Comparison of ENCODE assay signal across 19 cellular contexts in the genomic region with DNA sequence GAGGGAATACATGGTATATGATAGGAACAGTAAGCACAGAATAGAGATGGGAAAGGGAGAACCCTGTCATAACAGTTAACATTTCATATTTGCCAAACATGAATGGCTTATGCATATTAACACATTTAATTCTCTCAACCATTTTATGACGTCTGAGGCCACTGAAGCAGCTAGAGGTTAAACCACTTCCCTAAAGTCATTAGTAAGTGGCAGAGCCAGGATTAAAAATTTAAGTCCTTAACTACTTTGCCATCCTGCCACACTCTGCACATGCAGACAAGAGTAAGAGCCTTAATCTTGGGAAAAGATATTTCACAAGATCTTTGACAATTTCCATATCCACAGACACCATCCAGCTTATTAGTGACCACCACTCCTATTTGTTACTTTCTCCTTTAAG. TPM values are rescaled to one million over a fixed set of nuclear protein-coding genes. Genes with fewer than 3 reads are reported as not detected.
DNase-seq lines count a peak whose midpoint lies in the region; ATAC-seq, FAIRE-seq and TF ChIP-seq lines count a peak whose summit lies in the region.
"Had no signal": no experiment of that assay in that cellular context is flagged by ENCODE, and none has a peak within 500 bp of the region (broad histone marks: within the 10 kb centered on the region; RNA-seq: fewer than 3 reads in every experiment).

No MANE protein-coding gene starts in this region.

- POLR2A ChIA-PET in WTC11 (lab: Charles Lee), result no interaction called here
- POLR2A ChIA-PET in naive thymus-derived CD8-positive, alpha-beta T cell (lab: Charles Lee), result interaction anchor here (2.6 kb wide), 1 partner anchor 24 kb away, joined by 11 read pairs; a partner anchor contains a TSS

- H3K4me3 ChIP-seq in heart right ventricle, result no peak overlapping the region
- H3K4me3 ChIP-seq: right atrium auricular region, SJSA1 had no signal

- FAIRE-seq in GM19239 (lab: Jason Lieb, UNC), result no peak
- FAIRE-seq: A204.1, keratinocyte, urothelium cell line had no signal

- H3K27ac Mint-ChIP-seq in IgD-negative memory B cell, result peak overlapping the region in 2 of 3 donors; percentile 97 to 99
- H3K27ac Mint-ChIP-seq in WTC11, result no peak overlapping the region
- peak overlapping the region in 6 of 10 donors; percentile 66 to 91 (median 78) for H3K27ac Mint-ChIP-seq in naive thymus-derived CD8-positive, alpha-beta T cell

- H3K27me3 Mint-ChIP-seq in IgD-negative memory B cell (no peaks in the 10 kb centered on the region), WTC11 (ENCODE audit: low read depth) (no peaks in the 10 kb centered on the region; the same call in 1 of the 2 replicates)
- H3K27me3 Mint-ChIP-seq in naive thymus-derived CD8-positive, alpha-beta T cell, result no peaks in the 10 kb centered on the region

- H3K4me1 ChIP-seq in heart right ventricle, result peaks cover 0 to 28% (median 22%) of the 10 kb centered on the region in 9 donors

- H3K4me1 Mint-ChIP-seq in IgD-negative memory B cell (peaks cover 32 to 38% (median 37%) of the 10 kb centered on the region in 3 donors), WTC11 (peaks cover 21% of the 10 kb centered on the region)
- peaks cover 14 to 40% (median 24%) of the 10 kb centered on the region in 4 donors for H3K4me1 Mint-ChIP-seq in naive thymus-derived CD8-positive, alpha-beta T cell

- H3K4me3 Mint-ChIP-seq in IgD-negative memory B cell, result peak overlapping the region in 1 of 4 donors; percentile 82
- 0 out of 2 replicates have a peak overlapping the region, but pooled peaks have one; percentile 16 for H3K4me3 Mint-ChIP-seq in WTC11
- H3K4me3 Mint-ChIP-seq in naive thymus-derived CD8-positive, alpha-beta T cell, result peak overlapping the region in 7 of 10 donors; percentile 10 to 73 (median 59)

- ATAC-seq in WTC11 (no peak), heart right ventricle (no peak)
- ATAC-seq in naive thymus-derived CD8-positive, alpha-beta T cell, result no peak

- WGBS in heart right ventricle, 2 donors, result 71 to 77% methylated on average over 1 of the region's 1 CpG

- H3K36me3 Mint-ChIP-seq in IgD-negative memory B cell (peaks cover 7% of the 10 kb centered on the region), WTC11 (peaks cover 16% of the 10 kb centered on the region)
- peaks cover 5 to 44% (median 10%) of the 10 kb centered on the region in 3 donors for H3K36me3 Mint-ChIP-seq in naive thymus-derived CD8-positive, alpha-beta T cell

- DNase-seq in NOMO-1 treated with DMSO at 0.1 percent for 48 hours (lab: John Stamatoyannopoulos, UW; ENCODE audit: unreplicated experiment), result peak; percentile 50
- DNase-seq in NOMO-1 treated with dmso at 0.1 percent for 144 hours (lab: John Stamatoyannopoulos, UW; ENCODE audit: unreplicated experiment), result no peak
- DNase-seq in WTC11 (ENCODE audit: low spot score), result no peak
- DNase-seq in naive thymus-derived CD8-positive, alpha-beta T cell, result no peak
- DNase-seq in GM19239 (ENCODE audit: insufficient read length, low spot score), result no peak
- no peak for DNase-seq in heart right ventricle
- DNase-seq in GM19240 (ENCODE audit: insufficient read length, low spot score), result no peak
- DNase-seq: amygdala; EL; hippocampal formation; NCI-H2029; stimulated activated CD4-positive, alpha-beta T cell treated with anti-CD3 and anti-CD28 coated beads, Interleukin-15, amount 100 ng/mL, for 24 hours; T1000 had no signal

- H3K36me3 ChIP-seq in heart right ventricle, result peaks cover 0 to 54% (median 13%) of the 10 kb centered on the region in 9 donors
- H3K36me3 ChIP-seq: right atrium auricular region had no signal

- H3K9me3 ChIP-seq in heart right ventricle, result no peaks in the 10 kb centered on the region
- H3K9me3 ChIP-seq: right atrium auricular region, SJSA1 had no signal

- CTCF ChIA-PET in WTC11 (lab: Charles Lee), result no interaction called here

- no peaks in the 10 kb centered on the region for H3K27me3 ChIP-seq in heart right ventricle
- H3K27me3 ChIP-seq: right atrium auricular region, SJSA1 had no signal

- TF ChIP-seq CTCF in WTC11 (IDR thresholded peaks at IDR 0.05) (no peak), heart right ventricle (IDR thresholded peaks at IDR 0.05) (no peak)

- intact Hi-C loops in heart right ventricle (cut with DNase I), result no loop called here

- H3K9me3 Mint-ChIP-seq in IgD-negative memory B cell (no peaks in the 10 kb centered on the region), WTC11 (no peaks in the 10 kb centered on the region)
- no peaks in the 10 kb centered on the region for H3K9me3 Mint-ChIP-seq in naive thymus-derived CD8-positive, alpha-beta T cell

- H3K27ac ChIP-seq in heart right ventricle, result no peak overlapping the region
- H3K27ac ChIP-seq: right atrium auricular region, SJSA1 had no signal

TF ChIP-seq in WTC11, 78 proteins besides CTCF, POLR2A, EP300 and RAD21 (continues in another document):
- no peak for TF ChIP-seq KAT7 (CRISPR knock-in tag; IDR thresholded peaks at IDR 0.05; ENCODE audit: borderline replicate concordance)
- no peak for TF ChIP-seq TEAD1 (CRISPR knock-in tag; IDR thresholded peaks at IDR 0.05)
- TF ChIP-seq, protein P1, sequence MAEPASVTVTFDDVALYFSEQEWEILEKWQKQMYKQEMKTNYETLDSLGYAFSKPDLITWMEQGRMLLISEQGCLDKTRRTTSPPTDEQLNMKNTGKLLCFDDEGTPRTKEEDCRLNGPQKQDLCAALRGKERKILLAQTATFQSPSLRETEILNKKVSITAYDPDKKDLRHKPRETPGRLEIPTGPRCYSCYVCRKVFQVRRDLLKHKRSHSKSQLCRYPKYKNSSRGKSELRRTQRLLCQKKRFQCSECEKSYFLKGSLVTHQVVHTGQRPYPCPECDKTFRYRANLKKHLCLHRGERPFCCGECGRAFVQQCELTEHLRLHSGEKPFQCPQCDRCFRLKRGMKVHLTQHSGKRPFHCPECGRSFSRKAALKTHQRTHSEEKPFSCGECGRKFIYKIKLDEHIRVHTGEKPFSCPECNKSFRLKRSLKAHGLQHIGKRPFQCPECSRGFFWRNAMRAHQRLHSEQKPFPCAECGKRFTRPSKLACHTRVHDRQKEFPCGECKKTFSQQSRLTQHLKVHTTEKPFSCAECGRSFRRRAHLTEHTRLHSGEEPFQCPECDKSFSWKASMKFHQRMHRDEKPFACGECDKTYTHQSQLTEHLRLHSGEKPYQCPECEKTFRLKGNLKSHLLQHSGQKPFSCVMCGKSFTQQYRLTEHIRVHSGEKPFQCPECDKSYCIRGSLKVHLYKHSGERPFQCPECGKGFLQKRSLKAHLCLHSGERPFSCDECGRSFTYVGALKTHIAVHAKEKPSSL (CRISPR knock-in tag; conservative IDR thresholded peaks at IDR 0.05), result no peak
- TF ChIP-seq ZNF263 (CRISPR knock-in tag; IDR thresholded peaks at IDR 0.05; ENCODE audit: low read depth), result no peak
- no peak for TF ChIP-seq FOXP1 (CRISPR knock-in tag; IDR thresholded peaks at IDR 0.05; ENCODE audit: borderline replicate concordance)
- TF ChIP-seq, protein P2, sequence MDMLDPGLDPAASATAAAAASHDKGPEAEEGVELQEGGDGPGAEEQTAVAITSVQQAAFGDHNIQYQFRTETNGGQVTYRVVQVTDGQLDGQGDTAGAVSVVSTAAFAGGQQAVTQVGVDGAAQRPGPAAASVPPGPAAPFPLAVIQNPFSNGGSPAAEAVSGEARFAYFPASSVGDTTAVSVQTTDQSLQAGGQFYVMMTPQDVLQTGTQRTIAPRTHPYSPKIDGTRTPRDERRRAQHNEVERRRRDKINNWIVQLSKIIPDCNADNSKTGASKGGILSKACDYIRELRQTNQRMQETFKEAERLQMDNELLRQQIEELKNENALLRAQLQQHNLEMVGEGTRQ (CRISPR knock-in tag; IDR thresholded peaks at IDR 0.05), result no peak
- no peak for TF ChIP-seq NFYB (CRISPR knock-in tag; conservative IDR thresholded peaks at IDR 0.05; ENCODE audit: low read depth)
- no peak for TF ChIP-seq MYBL2 (CRISPR knock-in tag; IDR thresholded peaks at IDR 0.05)

RNA-seq across cellular contexts. Expression of a gene that starts 2.1 kb away (rescaled TPM):
- polyA plus RNA-seq in IgD-negative memory B cell, result 18.5 TPM
- 7.1 to 9.7 TPM (median 8.1 TPM) in 3 replicates for total RNA-seq in WTC11 (2021)
- total RNA-seq in naive thymus-derived CD8-positive, alpha-beta T cell, result 10 to 100 TPM; 24.7 to 26.2 TPM
- polyA plus RNA-seq in naive thymus-derived CD8-positive, alpha-beta T cell, result 10 to 100 TPM; 19.0 to 26.9 (median 22.0) TPM
- total RNA-seq in heart right ventricle, result 10 to 100 TPM in 1 of 10 donors, 1 to 10 TPM in 9; 6.2 to 10.1 (median 7.6) TPM
- polyA plus RNA-seq in heart right ventricle, result 10 to 100 TPM in 1 of 2 donors, 1 to 10 TPM in 1; 4.2 to 18.5 TPM

RNA-seq across cellular contexts. Expression of a gene that starts 2.2 kb away (rescaled TPM):
- polyA plus RNA-seq in IgD-negative memory B cell, result 19.7 TPM
- 8.9 to 9.3 TPM (median 9.1 TPM) in 3 replicates for total RNA-seq in WTC11 (2021)
- total RNA-seq in naive thymus-derived CD8-positive, alpha-beta T cell, result 10 to 100 TPM; 23.8 to 32.1 TPM
- polyA plus RNA-seq in naive thymus-derived CD8-positive, alpha-beta T cell, result 10 to 100 TPM; 22.5 to 26.4 (median 24.1) TPM
- total RNA-seq in heart right ventricle, result 1 to 10 TPM; 1.4 to 4.1 (median 3.0) TPM
- polyA plus RNA-seq in heart right ventricle, result under 1 TPM; 0.52 to 0.59 TPM

RNA-seq across cellular contexts. Expression of a gene that starts 15.4 kb away (rescaled TPM):
- 2.0 TPM for polyA plus RNA-seq in IgD-negative memory B cell
- 6.0 to 7.0 TPM (median 6.1 TPM) in 3 replicates for total RNA-seq in WTC11 (2021)
- total RNA-seq in naive thymus-derived CD8-positive, alpha-beta T cell, result 1 to 10 TPM; 3.9 to 5.7 TPM
- polyA plus RNA-seq in naive thymus-derived CD8-positive, alpha-beta T cell, result 1 to 10 TPM; 6.1 to 6.8 (median 6.7) TPM
- under 1 TPM in 3 of 10 donors, not detected in 7; 0.23 to 0.30 (median 0.28) TPM for total RNA-seq in heart right ventricle
- polyA plus RNA-seq in heart right ventricle, result under 1 TPM in 1 of 2 donors, not detected in 1; 0.03 TPM
- total RNA-seq: right atrium auricular region, SJSA1 had no signal

RNA-seq across cellular contexts. Expression of a gene that starts 24.0 kb away (rescaled TPM):
- polyA plus RNA-seq in IgD-negative memory B cell (43.2 TPM), heart right ventricle (10 to 100 TPM; 24.6 to 45.9 TPM)
- total RNA-seq in WTC11 (2021) (33.1 to 37.1 TPM (median 34.7 TPM) in 3 replicates), heart right ventricle (10 to 100 TPM in 9 of 10 donors, 1 to 10 TPM in 1; 9.3 to 14.2 (median 11.8) TPM)
- 10 to 100 TPM; 63.4 to 66.5 TPM for total RNA-seq in naive thymus-derived CD8-positive, alpha-beta T cell
- polyA plus RNA-seq in naive thymus-derived CD8-positive, alpha-beta T cell, result 10 to 100 TPM; 40.4 to 49.0 (median 43.8) TPM

RNA-seq across cellular contexts. Expression of a gene that starts 24.1 kb away (rescaled TPM):
- polyA plus RNA-seq in IgD-negative memory B cell (16.7 TPM), heart right ventricle (10 to 100 TPM; 19.0 to 19.4 TPM)
- total RNA-seq in WTC11 (2021) (28.7 to 34.9 TPM (median 33.4 TPM) in 3 replicates), heart right ventricle (10 to 100 TPM; 31.9 to 43.2 (median 36.1) TPM)
- 10 to 100 TPM; 20.7 to 21.2 TPM for total RNA-seq in naive thymus-derived CD8-positive, alpha-beta T cell
- polyA plus RNA-seq in naive thymus-derived CD8-positive, alpha-beta T cell, result 10 to 100 TPM; 19.1 to 23.5 (median 20.4) TPM
